ENCODE assay signal across 8 cellular contexts in the genomic region with DNA sequence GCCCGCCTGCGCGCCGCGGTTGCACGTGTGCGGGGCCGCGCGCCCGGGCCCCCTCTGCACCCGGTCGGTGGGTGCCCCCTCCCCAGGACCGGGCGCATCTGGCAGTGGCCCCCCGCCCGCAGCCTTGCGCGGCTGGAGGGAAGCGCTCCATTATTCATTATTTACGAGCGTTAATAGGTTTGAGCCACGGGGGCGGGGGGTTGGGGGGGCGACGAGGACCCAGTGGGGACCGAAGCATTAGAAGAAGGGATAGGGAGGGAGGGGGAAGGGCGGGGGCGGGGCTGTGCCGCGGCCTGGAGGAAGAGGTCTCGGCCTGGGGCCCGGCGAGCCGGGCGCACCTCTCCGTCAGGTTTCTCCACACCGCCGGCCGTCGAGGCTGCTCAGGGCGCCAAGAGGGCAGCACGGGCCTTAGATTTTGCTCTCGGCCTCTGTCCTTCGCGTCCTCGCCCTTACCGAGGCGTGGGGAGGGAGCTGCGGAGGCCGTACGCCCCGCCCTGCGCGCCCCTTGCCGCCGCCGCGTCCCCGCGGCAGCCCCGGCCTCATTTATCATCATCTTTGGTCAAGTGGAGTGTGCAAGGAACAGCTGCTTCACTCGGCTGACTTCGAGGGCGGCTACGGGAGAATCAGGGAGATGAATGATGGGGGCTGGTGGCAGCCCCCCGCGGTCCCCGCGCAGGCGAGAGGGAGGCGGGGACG. TPM values are rescaled to one million over a fixed set of nuclear protein-coding genes. Genes with fewer than 3 reads are reported as not detected.
A peak's percentile ranks its signal among the peaks of the same experiment; 100 is the strongest.
DNase-seq lines count a peak whose midpoint lies in the region; ATAC-seq and TF ChIP-seq lines count a peak whose summit lies in the region.

No MANE protein-coding gene starts in this region.

- H3K27me3 ChIP-seq in CD8-positive, alpha-beta T cell (ENCODE audit: insufficient read depth, low read length), result no peaks in the 10 kb centered on the region
- peaks cover 55% of the 10 kb centered on the region for H3K27me3 ChIP-seq in GM23338 (ENCODE audit: insufficient read depth)
- H3K27me3 ChIP-seq in neural progenitor cell, result peaks cover 19% of the 10 kb centered on the region

- no peaks in the 10 kb centered on the region for H3K36me3 Mint-ChIP-seq in CD8-positive, alpha-beta T cell
- H3K36me3 Mint-ChIP-seq in GM23338 (ENCODE audit: low read depth), result no peaks in the 10 kb centered on the region
- no peaks in the 10 kb centered on the region for H3K36me3 Mint-ChIP-seq in neural progenitor cell

- no peak overlapping the region for H3K27ac ChIP-seq in CD8-positive, alpha-beta T cell (ENCODE audit: low read depth, low read length)
- H3K27ac ChIP-seq in GM23338 (ENCODE audit: low read depth) (no peak overlapping the region), SK-N-MC (peak overlapping the region; percentile 81; the same call in 1 of the 2 replicates), neural progenitor cell (no peak overlapping the region)

- peaks cover 30% of the 10 kb centered on the region for H3K4me1 ChIP-seq in CD8-positive, alpha-beta T cell (ENCODE audit: insufficient read depth, low read length)
- H3K4me1 ChIP-seq in GM23338 (ENCODE audit: insufficient read depth) (peaks cover 41% of the 10 kb centered on the region), neural progenitor cell (peaks cover 60% of the 10 kb centered on the region)

- TF ChIP-seq CTCF in CD8-positive, alpha-beta T cell (IDR thresholded peaks at IDR 0.05), result peak; percentile 32
- no peak for TF ChIP-seq CTCF in GM23338 (conservative IDR thresholded peaks at IDR 0.05; ENCODE audit: low read depth in 2 of 2)
- TF ChIP-seq CTCF in neural progenitor cell (IDR thresholded peaks at IDR 0.05), result no peak

- H3K9ac ChIP-seq in SK-N-MC (ENCODE audit: insufficient read length) (no peak overlapping the region), neural progenitor cell (no peak overlapping the region)

- CTCF ChIA-PET in CD8-positive, alpha-beta T cell (lab: Charles Lee), result interaction anchor here (0.8 to 1.2 kb wide), 3 partner anchors 9 to 27 kb away, joined by 3 read pairs; no protein-coding TSS in a partner anchor

- no peaks in the 10 kb centered on the region for H3K36me3 ChIP-seq in CD8-positive, alpha-beta T cell (ENCODE audit: insufficient read depth, low read length)
- H3K36me3 ChIP-seq in GM23338 (ENCODE audit: insufficient read depth) (no peaks in the 10 kb centered on the region), SK-N-MC (ENCODE audit: insufficient read depth, low read length) (no peaks in the 10 kb centered on the region), neural progenitor cell (no peaks in the 10 kb centered on the region)

- no peaks in the 10 kb centered on the region for H3K9me3 ChIP-seq in CD8-positive, alpha-beta T cell (ENCODE audit: low read length)
- no peaks in the 10 kb centered on the region for H3K9me3 ChIP-seq in SK-N-MC (ENCODE audit: low read depth, low read length)
- H3K9me3 ChIP-seq in neural progenitor cell (ENCODE audit: low read depth), result no peaks in the 10 kb centered on the region

- peak overlapping the region; percentile 99 for H3K4me2 ChIP-seq in GM23338
- peak overlapping the region; percentile 98 for H3K4me2 ChIP-seq in neural progenitor cell

- no peak overlapping the region for H3K27ac Mint-ChIP-seq in CD8-positive, alpha-beta T cell
- H3K27ac Mint-ChIP-seq in GM23338, result no peak overlapping the region
- no peak overlapping the region for H3K27ac Mint-ChIP-seq in neural progenitor cell

- no peak for ATAC-seq in CD8-positive, alpha-beta T cell
- ATAC-seq in GM23338 (peak; percentile 1), esophagus mucosa (peak; percentile 15), HG03025 (IDR thresholded peaks at IDR 0.05; ENCODE audit: low FRiP score, unreplicated experiment) (no peak), HG03520 (IDR thresholded peaks at IDR 0.05; ENCODE audit: unreplicated experiment) (no peak)

- POLR2A ChIA-PET in CD8-positive, alpha-beta T cell (lab: Charles Lee), result interaction anchor here (0.8 kb wide), 1 partner anchor 60 kb away, joined by 3 read pairs; no protein-coding TSS in a partner anchor

- no peaks in the 10 kb centered on the region for H3K9me2 ChIP-seq in GM23338 (ENCODE audit: insufficient read depth)

- H3K4me3 ChIP-seq in CD8-positive, alpha-beta T cell (ENCODE audit: low read depth, low read length), result peak overlapping the region; percentile 50
- H3K4me3 ChIP-seq in GM23338, result peak overlapping the region; percentile 87
- H3K4me3 ChIP-seq in SK-N-MC, result peak overlapping the region; percentile 84
- H3K4me3 ChIP-seq in neural progenitor cell, result peak overlapping the region; percentile 68

- H2AFZ ChIP-seq in GM23338 (peak overlapping the region; percentile 94), neural progenitor cell (replicated peaks) (no peak overlapping the region)

- H4K20me1 ChIP-seq in GM23338 (replicated peaks; ENCODE audit: insufficient read depth) (no peaks in the 10 kb centered on the region), neural progenitor cell (ENCODE audit: low read depth) (peaks cover 97% of the 10 kb centered on the region)

- peak overlapping the region; percentile 78 for H3K4me3 Mint-ChIP-seq in CD8-positive, alpha-beta T cell
- H3K4me3 Mint-ChIP-seq in GM23338 (peak overlapping the region; percentile 76), neural progenitor cell (peak overlapping the region; percentile 87)

- intact Hi-C loops in CD8-positive, alpha-beta T cell (cut with DNase I, micrococcal nuclease), result loop anchor here (1.0 to 10.0 kb wide), 9 partner anchors 10 to 442 kb away; a partner anchor contains a TSS

- no peaks in the 10 kb centered on the region for H3K9me3 Mint-ChIP-seq in CD8-positive, alpha-beta T cell
- no peaks in the 10 kb centered on the region for H3K9me3 Mint-ChIP-seq in GM23338
- H3K9me3 Mint-ChIP-seq in neural progenitor cell, result no peaks in the 10 kb centered on the region

- no peak for DNase-seq in CD8-positive, alpha-beta T cell
- DNase-seq in GM23338 (ENCODE audit: low spot score), result peak; percentile 61
- no peak for DNase-seq in SK-N-MC (ENCODE audit: low read depth, low spot score)
- peak; percentile 72 for DNase-seq in neural progenitor cell (ENCODE audit: low spot score)
- DNase-seq in NCI-H2107 treated with DMSO at 0.1 percent for 48 hours (lab: John Stamatoyannopoulos, UW; ENCODE audit: unreplicated experiment), result no peak

- no peaks in the 10 kb centered on the region for H3K27me3 Mint-ChIP-seq in CD8-positive, alpha-beta T cell (ENCODE audit: low read depth)
- H3K27me3 Mint-ChIP-seq in GM23338 (ENCODE audit: insufficient read depth, low read depth, poor library complexity), result peaks cover 45% of the 10 kb centered on the region
- H3K27me3 Mint-ChIP-seq in neural progenitor cell (ENCODE audit: insufficient read depth, low read depth), result peaks cover 5% of the 10 kb centered on the region

- H3K79me2 ChIP-seq in GM23338 (replicated peaks; ENCODE audit: insufficient read depth) (no peaks in the 10 kb centered on the region), neural progenitor cell (ENCODE audit: low read depth) (peaks cover 16% of the 10 kb centered on the region)

- H3F3A ChIP-seq in GM23338 (replicated peaks; ENCODE audit: low read depth) (peaks cover 27% of the 10 kb centered on the region; the same call in 1 of the 2 replicates), neural progenitor cell (ENCODE audit: low read depth) (peaks cover 73% of the 10 kb centered on the region)

- H3K4me1 Mint-ChIP-seq in CD8-positive, alpha-beta T cell (ENCODE audit: low read depth), result peaks cover 30% of the 10 kb centered on the region
- H3K4me1 Mint-ChIP-seq in GM23338 (peaks cover 45% of the 10 kb centered on the region), neural progenitor cell (peaks cover 66% of the 10 kb centered on the region)

TF ChIP-seq in GM23338, 12 proteins besides CTCF, POLR2A, EP300 and RAD21:
- TF ChIP-seq JUNB (IDR thresholded peaks at IDR 0.05; ENCODE audit: unreplicated experiment) (no peak), CREB1 (CRISPR knock-in tag; IDR thresholded peaks at IDR 0.05; ENCODE audit: low read depth) (no peak), POLR2AphosphoS5 (IDR thresholded peaks at IDR 0.05; ENCODE audit: low read depth) (no peak)
- TF ChIP-seq, protein P1, sequence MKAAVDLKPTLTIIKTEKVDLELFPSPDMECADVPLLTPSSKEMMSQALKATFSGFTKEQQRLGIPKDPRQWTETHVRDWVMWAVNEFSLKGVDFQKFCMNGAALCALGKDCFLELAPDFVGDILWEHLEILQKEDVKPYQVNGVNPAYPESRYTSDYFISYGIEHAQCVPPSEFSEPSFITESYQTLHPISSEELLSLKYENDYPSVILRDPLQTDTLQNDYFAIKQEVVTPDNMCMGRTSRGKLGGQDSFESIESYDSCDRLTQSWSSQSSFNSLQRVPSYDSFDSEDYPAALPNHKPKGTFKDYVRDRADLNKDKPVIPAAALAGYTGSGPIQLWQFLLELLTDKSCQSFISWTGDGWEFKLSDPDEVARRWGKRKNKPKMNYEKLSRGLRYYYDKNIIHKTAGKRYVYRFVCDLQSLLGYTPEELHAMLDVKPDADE (IDR thresholded peaks at IDR 0.05), result no peak

RNA-seq across cellular contexts. Expression of a gene that starts 54.2 kb away (rescaled TPM):
- 100 to 1,000 TPM; 401 to 412 TPM for total RNA-seq in CD8-positive, alpha-beta T cell
- 77.7 and 85.3 TPM in 2 replicates for total RNA-seq in GM23338 (2014; rRNA removed; shearing (Covaris generic))
- 39.6 and 43.7 TPM in 2 replicates for polyA plus RNA-seq in GM23338 (2016; fragmentation: Nextera tagmentation; extraction: Ambion mirVana)
- total RNA-seq in esophagus mucosa (142 TPM), neural progenitor cell (ENCODE audit: low replicate concordance) (12.7 and 41.0 TPM in 2 replicates)

Comparison
In these comparisons a context has a peak if more than half of its experiments do, and no peak if none do; other contexts are left out.
1. ATAC-seq: peak in GM23338 (single experiment) and esophagus mucosa (single experiment); none in CD8-positive, alpha-beta T cell (single experiment), HG03025 (single experiment) and HG03520 (single experiment).
2. DNase-seq: peak in GM23338 (single experiment) and neural progenitor cell (single experiment); none in CD8-positive, alpha-beta T cell (0 of 7), SK-N-MC (single experiment) and NCI-H2107 treated with DMSO at 0.1 percent for 48 hours (single experiment).
3. Peak in every context shown above with its lines, with median percentiles within 50 percentile points of each other: H3K4me3 ChIP-seq and H3K4me3 Mint-ChIP-seq.